ENCODE assay signal across 16 cellular contexts in the genomic region with DNA sequence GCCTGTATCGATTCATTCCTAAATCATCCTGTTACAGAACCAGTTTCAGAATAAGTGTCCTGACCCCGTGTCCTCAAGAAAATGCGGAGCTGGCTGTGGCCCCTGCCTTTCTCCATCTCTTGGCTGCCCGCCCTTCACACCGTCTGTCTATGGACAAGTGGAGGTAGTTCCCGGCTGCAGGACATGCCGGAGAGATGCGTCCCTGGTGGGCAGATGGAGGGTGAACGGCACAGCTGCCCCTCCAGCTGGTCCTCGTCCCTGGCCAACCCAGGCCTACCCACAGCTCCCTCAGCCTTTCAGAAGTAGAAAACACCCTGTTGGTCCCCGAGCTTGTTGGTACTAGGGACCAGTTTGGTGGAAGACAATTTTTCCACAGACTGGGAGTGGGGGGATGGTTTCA.
"Had no signal": no experiment of that assay in that cellular context is flagged by ENCODE, and none has a peak within 500 bp of the region (broad histone marks: within the 10 kb centered on the region; RNA-seq: fewer than 3 reads in every experiment).

No MANE protein-coding gene starts in this region.

- H3K4me3 Mint-ChIP-seq: activated naive CD4-positive, alpha-beta T cell treated with anti-CD3 and anti-CD28 coated beads, Interleukin-2, amount 50 U/mL, for 24 hours; natural killer cell treated with Interleukin-12 subunit alpha and Interleukin-12 subunit beta and Interleukin-15 and Interleukin-18, amount 100 ng/mL, for 72 hours; stimulated activated naive CD8-positive, alpha-beta T cell treated with anti-CD3 and anti-CD28 coated beads, Interleukin-15, Interleukin-2, amounts not matched to agents 100 ng/mL and 50 ng/mL, for 24 hours had no signal

- H3K4me1 Mint-ChIP-seq: activated naive CD4-positive, alpha-beta T cell treated with anti-CD3 and anti-CD28 coated beads, Interleukin-2, amount 50 U/mL, for 24 hours had no signal

- H3K27me3 Mint-ChIP-seq: activated naive CD4-positive, alpha-beta T cell treated with anti-CD3 and anti-CD28 coated beads, Interleukin-2, amount 50 U/mL, for 24 hours had no signal

- H3K9me3 ChIP-seq: prostate gland, thoracic aorta had no signal

- H3K4me1 ChIP-seq: foreskin keratinocyte, prostate gland had no signal

- H3K36me3 ChIP-seq: cardiac muscle cell, prostate gland, thoracic aorta had no signal

- H3K9me3 Mint-ChIP-seq: activated naive CD4-positive, alpha-beta T cell treated with anti-CD3 and anti-CD28 coated beads, Interleukin-2, amount 50 U/mL, for 24 hours; natural killer cell treated with Interleukin-12 subunit alpha and Interleukin-12 subunit beta and Interleukin-15 and Interleukin-18, amount 100 ng/mL, for 72 hours had no signal

- H3K27ac ChIP-seq: cardiac muscle cell, foreskin keratinocyte, prostate gland, thoracic aorta had no signal

- H3K27ac Mint-ChIP-seq: activated naive CD4-positive, alpha-beta T cell treated with anti-CD3 and anti-CD28 coated beads, Interleukin-2, amount 50 U/mL, for 24 hours; natural killer cell treated with Interleukin-12 subunit alpha and Interleukin-12 subunit beta and Interleukin-15 and Interleukin-18, amount 100 ng/mL, for 72 hours; stimulated activated naive CD8-positive, alpha-beta T cell treated with anti-CD3 and anti-CD28 coated beads, Interleukin-15, Interleukin-2, amounts not matched to agents 100 ng/mL and 50 ng/mL, for 24 hours had no signal

- DNase-seq: activated CD4-positive, alpha-beta T cell treated with anti-CD3 and anti-CD28 coated beads for 48 hours; activated T-cell treated with anti-CD3 and anti-CD28 coated beads for 4 hours; effector CD4-positive, alpha-beta T cell; foreskin keratinocyte; glutamatergic neuron; kidney glomerular epithelial cell; mesenchymal stem cell; nucleus accumbens; right cardiac atrium had no signal

- ATAC-seq: foreskin keratinocyte, right cardiac atrium, SK-N-SH treated with all-trans-retinoic acid at 6 μM for 48 hours had no signal

- H3K27me3 ChIP-seq: cardiac muscle cell had no signal

- H3K4me3 ChIP-seq: cardiac muscle cell, prostate gland, thoracic aorta had no signal

- H3K36me3 Mint-ChIP-seq: activated naive CD4-positive, alpha-beta T cell treated with anti-CD3 and anti-CD28 coated beads, Interleukin-2, amount 50 U/mL, for 24 hours; natural killer cell treated with Interleukin-12 subunit alpha and Interleukin-12 subunit beta and Interleukin-15 and Interleukin-18, amount 100 ng/mL, for 72 hours had no signal
